1 cellular context compared by ENCODE assay signal in genomic region chr20:50425076-50425475, GRCh38.
A peak's percentile ranks its signal among the peaks of the same experiment; 100 is the strongest.
TF ChIP-seq lines count a peak whose summit lies in the region.

No MANE protein-coding gene starts in this region.

TF ChIP-seq in K562, 482 proteins besides CTCF, POLR2A, EP300 and RAD21 (continued from another document):
- no peak for TF ChIP-seq LARP7 (IDR thresholded peaks at IDR 0.05)
- no peak for TF ChIP-seq SREBF1 (IDR thresholded peaks at IDR 0.05; ENCODE audit: borderline replicate concordance, low read depth, low read length)
- TF ChIP-seq SRSF3 (IDR thresholded peaks at IDR 0.05; ENCODE audit: insufficient read depth, low read length), result no peak
- no peak for TF ChIP-seq SIN3A (IDR thresholded peaks at IDR 0.05; ENCODE audit: borderline replicate concordance in 2 of 2, control insufficient read depth in 1 of 2, low read depth in 2 of 2, low read length in 2 of 2)
- TF ChIP-seq ZNF311 (CRISPR knock-in tag; IDR thresholded peaks at IDR 0.05), result no peak
- TF ChIP-seq KDM1A (IDR thresholded peaks at IDR 0.05), result no peak
- no peak for TF ChIP-seq CBX2 (IDR thresholded peaks at IDR 0.05; ENCODE audit: insufficient read depth, low read length, poor library complexity, severe bottlenecking)
- peak; percentile 45 for TF ChIP-seq FOS (IDR thresholded peaks at IDR 0.05; ENCODE audit: extremely low read depth, insufficient read length)
- no peak for TF ChIP-seq CREB1 (IDR thresholded peaks at IDR 0.05)
- no peak for TF ChIP-seq CREB1 (CRISPR knock-in tag; IDR thresholded peaks at IDR 0.05)
- no peak for TF ChIP-seq HCFC1 (IDR thresholded peaks at IDR 0.05; ENCODE audit: low read depth, low read length)
- TF ChIP-seq BACH1 (tag; IDR thresholded peaks at IDR 0.05), result no peak
- no peak for TF ChIP-seq HNRNPLL (IDR thresholded peaks at IDR 0.05; ENCODE audit: low read depth, low read length, poor library complexity, severe bottlenecking)
- no peak for TF ChIP-seq FOXA1 (IDR thresholded peaks at IDR 0.05; ENCODE audit: borderline replicate concordance)
- TF ChIP-seq ZNF57 (CRISPR knock-in tag; IDR thresholded peaks at IDR 0.05), result no peak
- no peak for TF ChIP-seq NBN (IDR thresholded peaks at IDR 0.05; ENCODE audit: low read depth)
- no peak for TF ChIP-seq NR2C2 (CRISPR knock-in tag; IDR thresholded peaks at IDR 0.05)
- no peak for TF ChIP-seq NR2C2 (tag; IDR thresholded peaks at IDR 0.05)
- TF ChIP-seq RAD51 (IDR thresholded peaks at IDR 0.05; ENCODE audit: borderline replicate concordance, low read depth), result peak; percentile 87
- no peak for TF ChIP-seq ZBTB8A (IDR thresholded peaks at IDR 0.05; ENCODE audit: partially characterized antibody)
- no peak for TF ChIP-seq L3MBTL2 (IDR thresholded peaks at IDR 0.05)
- peak; percentile 69 for TF ChIP-seq RBM25 (IDR thresholded peaks at IDR 0.05; ENCODE audit: low read depth, low read length, severe bottlenecking)
- TF ChIP-seq ZNF197 (CRISPR knock-in tag; IDR thresholded peaks at IDR 0.05; ENCODE audit: low read depth), result no peak
- no peak for TF ChIP-seq THAP12 (CRISPR knock-in tag; IDR thresholded peaks at IDR 0.05)
- no peak for TF ChIP-seq MAFK (IDR thresholded peaks at IDR 0.05; ENCODE audit: low read length)
- no peak for TF ChIP-seq POLR3A (IDR thresholded peaks at IDR 0.05; ENCODE audit: borderline replicate concordance, extremely low read depth, insufficient read depth, insufficient read length)
- no peak for TF ChIP-seq ZNF79 (CRISPR knock-in tag; IDR thresholded peaks at IDR 0.05; ENCODE audit: low read depth)
- TF ChIP-seq, protein P1, sequence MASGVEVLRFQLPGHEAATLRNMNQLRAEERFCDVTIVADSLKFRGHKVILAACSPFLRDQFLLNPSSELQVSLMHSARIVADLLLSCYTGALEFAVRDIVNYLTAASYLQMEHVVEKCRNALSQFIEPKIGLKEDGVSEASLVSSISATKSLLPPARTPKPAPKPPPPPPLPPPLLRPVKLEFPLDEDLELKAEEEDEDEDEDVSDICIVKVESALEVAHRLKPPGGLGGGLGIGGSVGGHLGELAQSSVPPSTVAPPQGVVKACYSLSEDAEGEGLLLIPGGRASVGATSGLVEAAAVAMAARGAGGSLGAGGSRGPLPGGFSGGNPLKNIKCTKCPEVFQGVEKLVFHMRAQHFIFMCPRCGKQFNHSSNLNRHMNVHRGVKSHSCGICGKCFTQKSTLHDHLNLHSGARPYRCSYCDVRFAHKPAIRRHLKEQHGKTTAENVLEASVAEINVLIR (CRISPR knock-in tag; IDR thresholded peaks at IDR 0.05), result no peak
- TF ChIP-seq, protein P2, sequence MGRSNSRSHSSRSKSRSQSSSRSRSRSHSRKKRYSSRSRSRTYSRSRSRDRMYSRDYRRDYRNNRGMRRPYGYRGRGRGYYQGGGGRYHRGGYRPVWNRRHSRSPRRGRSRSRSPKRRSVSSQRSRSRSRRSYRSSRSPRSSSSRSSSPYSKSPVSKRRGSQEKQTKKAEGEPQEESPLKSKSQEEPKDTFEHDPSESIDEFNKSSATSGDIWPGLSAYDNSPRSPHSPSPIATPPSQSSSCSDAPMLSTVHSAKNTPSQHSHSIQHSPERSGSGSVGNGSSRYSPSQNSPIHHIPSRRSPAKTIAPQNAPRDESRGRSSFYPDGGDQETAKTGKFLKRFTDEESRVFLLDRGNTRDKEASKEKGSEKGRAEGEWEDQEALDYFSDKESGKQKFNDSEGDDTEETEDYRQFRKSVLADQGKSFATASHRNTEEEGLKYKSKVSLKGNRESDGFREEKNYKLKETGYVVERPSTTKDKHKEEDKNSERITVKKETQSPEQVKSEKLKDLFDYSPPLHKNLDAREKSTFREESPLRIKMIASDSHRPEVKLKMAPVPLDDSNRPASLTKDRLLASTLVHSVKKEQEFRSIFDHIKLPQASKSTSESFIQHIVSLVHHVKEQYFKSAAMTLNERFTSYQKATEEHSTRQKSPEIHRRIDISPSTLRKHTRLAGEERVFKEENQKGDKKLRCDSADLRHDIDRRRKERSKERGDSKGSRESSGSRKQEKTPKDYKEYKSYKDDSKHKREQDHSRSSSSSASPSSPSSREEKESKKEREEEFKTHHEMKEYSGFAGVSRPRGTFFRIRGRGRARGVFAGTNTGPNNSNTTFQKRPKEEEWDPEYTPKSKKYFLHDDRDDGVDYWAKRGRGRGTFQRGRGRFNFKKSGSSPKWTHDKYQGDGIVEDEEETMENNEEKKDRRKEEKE (IDR thresholded peaks at IDR 0.05; ENCODE audit: borderline replicate concordance in 1 of 2, control insufficient read depth in 1 of 2, low read depth in 2 of 2, low read length in 1 of 2), result no peak
- TF ChIP-seq, protein P3, sequence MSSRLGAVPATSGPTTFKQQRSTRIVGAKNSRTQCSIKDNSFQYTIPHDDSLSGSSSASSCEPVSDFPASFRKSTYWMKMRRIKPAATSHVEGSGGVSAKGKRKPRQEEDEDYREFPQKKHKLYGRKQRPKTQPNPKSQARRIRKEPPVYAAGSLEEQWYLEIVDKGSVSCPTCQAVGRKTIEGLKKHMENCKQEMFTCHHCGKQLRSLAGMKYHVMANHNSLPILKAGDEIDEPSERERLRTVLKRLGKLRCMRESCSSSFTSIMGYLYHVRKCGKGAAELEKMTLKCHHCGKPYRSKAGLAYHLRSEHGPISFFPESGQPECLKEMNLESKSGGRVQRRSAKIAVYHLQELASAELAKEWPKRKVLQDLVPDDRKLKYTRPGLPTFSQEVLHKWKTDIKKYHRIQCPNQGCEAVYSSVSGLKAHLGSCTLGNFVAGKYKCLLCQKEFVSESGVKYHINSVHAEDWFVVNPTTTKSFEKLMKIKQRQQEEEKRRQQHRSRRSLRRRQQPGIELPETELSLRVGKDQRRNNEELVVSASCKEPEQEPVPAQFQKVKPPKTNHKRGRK (tag; IDR thresholded peaks at IDR 0.05), result no peak
- no peak for TF ChIP-seq RNF2 (IDR thresholded peaks at IDR 0.05)
- TF ChIP-seq HNRNPH1 (optimal IDR thresholded peaks at IDR 0.05; ENCODE audit: low read depth, low read length), result no peak
- TF ChIP-seq CGGBP1 (CRISPR knock-in tag; IDR thresholded peaks at IDR 0.05), result no peak
- TF ChIP-seq DIDO1 (tag; IDR thresholded peaks at IDR 0.05; ENCODE audit: low read depth), result no peak
- TF ChIP-seq CBFA2T3 (IDR thresholded peaks at IDR 0.05), result no peak
- TF ChIP-seq, protein P4, sequence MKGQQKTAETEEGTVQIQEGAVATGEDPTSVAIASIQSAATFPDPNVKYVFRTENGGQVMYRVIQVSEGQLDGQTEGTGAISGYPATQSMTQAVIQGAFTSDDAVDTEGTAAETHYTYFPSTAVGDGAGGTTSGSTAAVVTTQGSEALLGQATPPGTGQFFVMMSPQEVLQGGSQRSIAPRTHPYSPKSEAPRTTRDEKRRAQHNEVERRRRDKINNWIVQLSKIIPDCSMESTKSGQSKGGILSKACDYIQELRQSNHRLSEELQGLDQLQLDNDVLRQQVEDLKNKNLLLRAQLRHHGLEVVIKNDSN (CRISPR knock-in tag; IDR thresholded peaks at IDR 0.05), result peak; percentile 96
- no peak for TF ChIP-seq HNRNPL (IDR thresholded peaks at IDR 0.05; ENCODE audit: low read depth, low read length)
- no peak for TF ChIP-seq SMARCB1 (IDR thresholded peaks at IDR 0.05; ENCODE audit: insufficient read length, low read depth)
- TF ChIP-seq CAMTA2 (CRISPR knock-in tag; conservative IDR thresholded peaks at IDR 0.05), result no peak
- TF ChIP-seq MIER1 (IDR thresholded peaks at IDR 0.05; ENCODE audit: low read depth), result no peak
- TF ChIP-seq ATF3 (IDR thresholded peaks at IDR 0.05), result no peak
- TF ChIP-seq ATF3 (CRISPR knock-in tag; conservative IDR thresholded peaks at IDR 0.05), result no peak
- no peak for TF ChIP-seq SMARCA5 (IDR thresholded peaks at IDR 0.05)
- no peak for TF ChIP-seq HMGN3 (IDR thresholded peaks at IDR 0.05; ENCODE audit: borderline replicate concordance, extremely low read depth, insufficient read length, low read depth, low read length)
- TF ChIP-seq GABPB1 (CRISPR knock-in tag; IDR thresholded peaks at IDR 0.05), result no peak
- TF ChIP-seq TFAM (CRISPR knock-in tag; conservative IDR thresholded peaks at IDR 0.05), result no peak
- peak; percentile 78 for TF ChIP-seq NFYB (IDR thresholded peaks at IDR 0.05; ENCODE audit: extremely low read depth, insufficient read length)
- no peak for TF ChIP-seq NR2F6 (CRISPR knock-in tag; IDR thresholded peaks at IDR 0.05)
- TF ChIP-seq GABPB2 (CRISPR knock-in tag; conservative IDR thresholded peaks at IDR 0.05), result no peak
- no peak for TF ChIP-seq TEAD2 (tag; IDR thresholded peaks at IDR 0.05)
- TF ChIP-seq SAP30 (IDR thresholded peaks at IDR 0.05; ENCODE audit: borderline replicate concordance, insufficient read depth, low read depth, low read length, poor library complexity, severe bottlenecking), result no peak
- TF ChIP-seq JUN (IDR thresholded peaks at IDR 0.05; ENCODE audit: borderline replicate concordance, low read depth, low read length), result no peak
- TF ChIP-seq JUN (CRISPR knock-in tag; IDR thresholded peaks at IDR 0.05; ENCODE audit: borderline replicate concordance), result no peak
- TF ChIP-seq ZNF146 (CRISPR knock-in tag; IDR thresholded peaks at IDR 0.05; ENCODE audit: unreplicated experiment), result no peak
- TF ChIP-seq USF2 (CRISPR knock-in tag; IDR thresholded peaks at IDR 0.05), result peak; percentile 91
- TF ChIP-seq THRAP3 (IDR thresholded peaks at IDR 0.05; ENCODE audit: borderline replicate concordance), result no peak
- TF ChIP-seq, protein P5, sequence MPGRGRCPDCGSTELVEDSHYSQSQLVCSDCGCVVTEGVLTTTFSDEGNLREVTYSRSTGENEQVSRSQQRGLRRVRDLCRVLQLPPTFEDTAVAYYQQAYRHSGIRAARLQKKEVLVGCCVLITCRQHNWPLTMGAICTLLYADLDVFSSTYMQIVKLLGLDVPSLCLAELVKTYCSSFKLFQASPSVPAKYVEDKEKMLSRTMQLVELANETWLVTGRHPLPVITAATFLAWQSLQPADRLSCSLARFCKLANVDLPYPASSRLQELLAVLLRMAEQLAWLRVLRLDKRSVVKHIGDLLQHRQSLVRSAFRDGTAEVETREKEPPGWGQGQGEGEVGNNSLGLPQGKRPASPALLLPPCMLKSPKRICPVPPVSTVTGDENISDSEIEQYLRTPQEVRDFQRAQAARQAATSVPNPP (IDR thresholded peaks at IDR 0.05; ENCODE audit: borderline replicate concordance, insufficient read depth, insufficient read length), result no peak
- no peak for TF ChIP-seq ZNF76 (CRISPR knock-in tag; IDR thresholded peaks at IDR 0.05; ENCODE audit: borderline replicate concordance)
- TF ChIP-seq ARID3A (IDR thresholded peaks at IDR 0.05; ENCODE audit: borderline replicate concordance, low read depth, low read length), result no peak
- no peak for TF ChIP-seq U2AF2 (optimal IDR thresholded peaks at IDR 0.05; ENCODE audit: low read depth, low read length)
- no peak for TF ChIP-seq TCF7 (IDR thresholded peaks at IDR 0.05; ENCODE audit: borderline replicate concordance)
